8 cellular contexts compared by ENCODE assay signal in genomic region chr10:28678687-28679457, GRCh38. TPM values are rescaled to one million over a fixed set of nuclear protein-coding genes. Genes with fewer than 3 reads are reported as not detected.
A peak's percentile ranks its signal among the peaks of the same experiment; 100 is the strongest.
DNase-seq lines count a peak whose midpoint lies in the region; ATAC-seq and TF ChIP-seq lines count a peak whose summit lies in the region.

No MANE protein-coding gene starts in this region.

- POLR2A ChIA-PET in BJ (lab: Charles Lee) = no interaction called here
- POLR2A ChIA-PET in activated naive CD8-positive, alpha-beta T cell treated with anti-CD3 and anti-CD28 coated beads, Interleukin-2, amount 10 ng/mL, durations not matched to agents 7 days and 5 days (lab: Charles Lee) = no interaction called here

- H3K4me3 ChIP-seq in BJ (ENCODE audit: low read depth, low read length) (peak overlapping the region; percentile 86), iPS-20b (ENCODE audit: low read length) (peak overlapping the region; percentile 79), stomach smooth muscle (ENCODE audit: low read length in 2 of 2) (peak overlapping the region; percentile 26 to 79)

- DNase-seq in BJ (ENCODE audit: low read depth) (no peak), LoVo (ENCODE audit: low spot score) (peak; percentile 51), 8988T (no peak), Ammon's horn (ENCODE audit: low spot score) (no peak)
- DNase-seq in activated naive CD8-positive, alpha-beta T cell treated with anti-CD3 and anti-CD28 coated beads, Interleukin-2, amount 10 ng/mL, durations not matched to agents 7 days and 5 days = no peak

- H3K9me3 Mint-ChIP-seq in activated naive CD8-positive, alpha-beta T cell treated with anti-CD3 and anti-CD28 coated beads, Interleukin-2, amount 10 ng/mL, durations not matched to agents 7 days and 5 days = no peaks in the 10 kb centered on the region

- H3K27ac ChIP-seq in iPS-20b (ENCODE audit: low read length) (no peak overlapping the region), stomach smooth muscle (ENCODE audit: low read length) (no peak overlapping the region)

- TF ChIP-seq CTCF in BJ (IDR thresholded peaks at IDR 0.05; ENCODE audit: insufficient read depth, low read depth, low read length) = no peak

- peaks cover 2% of the 10 kb centered on the region for H3K36me3 ChIP-seq in BJ (ENCODE audit: control insufficient read depth, insufficient read depth, low read length)
- H3K36me3 ChIP-seq in iPS-20b (ENCODE audit: insufficient read depth, low read depth, low read length) = peaks cover 27% of the 10 kb centered on the region
- H3K36me3 ChIP-seq in stomach smooth muscle (ENCODE audit: control insufficient read depth in 2 of 2, insufficient read depth in 2 of 2, low read length in 2 of 2) = no peaks in the 10 kb centered on the region

- H3K9me3 ChIP-seq in iPS-20b (ENCODE audit: insufficient read depth, low read depth, low read length) (no peaks in the 10 kb centered on the region), stomach smooth muscle (ENCODE audit: control insufficient read depth in 2 of 2, low read length in 2 of 2) (no peaks in the 10 kb centered on the region)

- H3K27me3 Mint-ChIP-seq in activated naive CD8-positive, alpha-beta T cell treated with anti-CD3 and anti-CD28 coated beads, Interleukin-2, amount 10 ng/mL, durations not matched to agents 7 days and 5 days = peaks cover 76% of the 10 kb centered on the region

- peaks cover 18% of the 10 kb centered on the region for H3K4me1 Mint-ChIP-seq in activated naive CD8-positive, alpha-beta T cell treated with anti-CD3 and anti-CD28 coated beads, Interleukin-2, amount 10 ng/mL, durations not matched to agents 7 days and 5 days

- H3K4me1 ChIP-seq in iPS-20b (ENCODE audit: insufficient read depth, low read length) (peaks cover 30% of the 10 kb centered on the region; the same call in 1 of the 2 replicates), stomach smooth muscle (ENCODE audit: control insufficient read depth, insufficient read depth, low read length) (peaks cover 26% of the 10 kb centered on the region)

- H3K4me3 Mint-ChIP-seq in activated naive CD8-positive, alpha-beta T cell treated with anti-CD3 and anti-CD28 coated beads, Interleukin-2, amount 10 ng/mL, durations not matched to agents 7 days and 5 days = peak overlapping the region; percentile 76

- no peaks in the 10 kb centered on the region for H3K36me3 Mint-ChIP-seq in activated naive CD8-positive, alpha-beta T cell treated with anti-CD3 and anti-CD28 coated beads, Interleukin-2, amount 10 ng/mL, durations not matched to agents 7 days and 5 days

- CTCF ChIA-PET in BJ (lab: Yijun Ruan, JAX) = interaction anchor here (0.7 to 3.0 kb wide), 5 partner anchors 37 to 482 kb away, joined by 3 to 19 read pairs (median 3); no protein-coding TSS in a partner anchor

- H3K27ac Mint-ChIP-seq in activated naive CD8-positive, alpha-beta T cell treated with anti-CD3 and anti-CD28 coated beads, Interleukin-2, amount 10 ng/mL, durations not matched to agents 7 days and 5 days = no peak overlapping the region

- H3K9ac ChIP-seq in iPS-20b (ENCODE audit: low read depth, low read length) (peak overlapping the region; percentile 66), stomach smooth muscle (ENCODE audit: low read length in 2 of 2) (no peak overlapping the region)

- no peak for ATAC-seq in activated naive CD8-positive, alpha-beta T cell treated with anti-CD3 and anti-CD28 coated beads, Interleukin-2, amount 10 ng/mL, durations not matched to agents 7 days and 5 days (ENCODE audit: low read depth)
- ATAC-seq in HG03280 (IDR thresholded peaks at IDR 0.05; ENCODE audit: unreplicated experiment) = no peak

- peaks cover 13% of the 10 kb centered on the region for H3K27me3 ChIP-seq in BJ (ENCODE audit: control insufficient read depth, insufficient read depth, low read length)
- peaks cover 43% of the 10 kb centered on the region; the same call in 1 of the 2 replicates for H3K27me3 ChIP-seq in iPS-20b (ENCODE audit: insufficient read depth, low read length)
- peaks cover 4 to 8% of the 10 kb centered on the region in 2 donors for H3K27me3 ChIP-seq in stomach smooth muscle (ENCODE audit: control insufficient read depth in 1 of 2, insufficient read depth in 2 of 2, low read length in 2 of 2)

RNA-seq across cellular contexts. Expression of gene BAMBI, which starts 1.6 kb away (rescaled TPM):
- 5.1 and 6.0 TPM in 2 replicates for polyA plus RNA-seq in BJ (2011; rRNA removed)
- 1.5 and 2.0 TPM in 2 replicates for polyA minus RNA-seq in BJ (2011; rRNA and poly(A)+ RNA removed)
- total RNA-seq in activated naive CD8-positive, alpha-beta T cell treated with anti-CD3 and anti-CD28 coated beads, Interleukin-2, amount 10 ng/mL, durations not matched to agents 7 days and 5 days = under 1 TPM; 0.30 to 0.31 TPM
